ENCODE assay signal across 11 cellular contexts in the genomic region with DNA sequence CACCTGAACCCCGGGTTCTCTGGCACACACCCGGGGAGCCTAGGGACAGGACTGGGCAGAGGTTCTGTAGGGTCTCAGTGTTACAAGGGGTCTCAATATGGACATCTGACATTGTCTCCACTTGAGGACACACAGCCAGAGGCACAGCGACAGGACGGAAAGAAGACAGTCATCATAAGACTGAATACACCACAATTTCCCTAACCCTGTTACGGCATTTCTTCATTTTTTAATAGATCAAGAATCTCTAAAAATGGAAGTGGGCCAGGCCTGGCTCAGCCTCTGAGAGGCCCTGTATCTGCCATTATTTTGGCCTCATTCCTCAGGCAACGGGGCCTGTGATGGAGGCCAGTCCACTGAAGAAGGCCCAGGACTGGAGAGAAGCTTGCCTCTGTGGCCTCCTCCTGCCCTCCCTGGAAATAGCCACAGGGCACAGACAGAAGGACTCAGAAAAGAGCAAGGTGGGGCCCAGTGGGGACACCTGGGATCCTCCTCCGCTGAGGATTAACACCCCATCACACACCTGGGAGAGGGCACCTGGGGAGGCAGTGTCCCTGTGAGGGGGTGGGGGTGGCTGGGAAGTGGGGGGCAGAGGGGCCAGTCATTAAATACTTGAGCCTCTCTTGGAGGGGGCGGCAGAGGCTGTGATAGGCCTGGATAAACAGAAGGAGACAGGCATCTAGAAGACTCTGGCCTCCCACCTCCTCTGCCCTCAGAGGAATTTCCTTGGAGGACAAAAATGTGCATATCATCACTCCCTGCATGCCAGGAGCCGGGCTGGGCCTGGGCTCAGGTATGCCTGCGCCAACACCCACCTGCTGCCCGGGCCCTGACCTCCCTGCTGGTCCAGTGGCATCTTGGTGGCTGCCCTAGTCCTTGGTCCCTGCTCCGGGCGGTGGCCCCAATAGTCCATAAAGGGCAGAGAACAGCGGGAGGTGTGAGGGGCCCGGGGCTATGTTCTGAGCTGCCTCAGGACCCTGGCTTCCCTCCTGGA. TPM values are rescaled to one million over a fixed set of nuclear protein-coding genes. Genes with fewer than 3 reads are reported as not detected.
DNase-seq lines count a peak whose midpoint lies in the region; ATAC-seq and TF ChIP-seq lines count a peak whose summit lies in the region.
"Had no signal": no experiment of that assay in that cellular context is flagged by ENCODE, and none has a peak within 500 bp of the region (broad histone marks: within the 10 kb centered on the region; RNA-seq: fewer than 3 reads in every experiment).

No MANE protein-coding gene starts in this region.

- H3K27ac ChIP-seq in KOPT-K1 (ENCODE audit: low read depth, low read length, poor library complexity, severe bottlenecking) (peak overlapping the region; percentile 70), caudate nucleus (ENCODE audit: low read depth, low read length) (peak overlapping the region; percentile 76), neuronal stem cell (replicated peaks; ENCODE audit: low read length) (no peak overlapping the region)
- H3K27ac ChIP-seq: gastrocnemius medialis had no signal

- H3K4ac ChIP-seq in neuronal stem cell (ENCODE audit: low read length) = no peak overlapping the region

- H3K14ac ChIP-seq in neuronal stem cell (ENCODE audit: low read length) = no peak overlapping the region

- no peak overlapping the region for H3K9ac ChIP-seq in neuronal stem cell (ENCODE audit: low read depth, low read length, poor library complexity)

- H3K4me1 Mint-ChIP-seq in activated CD4-positive, alpha-beta T cell treated with anti-CD3 and anti-CD28 coated beads for 36 hours = peaks cover 93% of the 10 kb centered on the region

- no peaks in the 10 kb centered on the region for H3K9me3 Mint-ChIP-seq in activated CD4-positive, alpha-beta T cell treated with anti-CD3 and anti-CD28 coated beads for 36 hours (ENCODE audit: low read depth)

- no peak overlapping the region for H2BK12ac ChIP-seq in neuronal stem cell (ENCODE audit: low read length)

- H3K36me3 Mint-ChIP-seq in activated CD4-positive, alpha-beta T cell treated with anti-CD3 and anti-CD28 coated beads for 36 hours (ENCODE audit: low read depth) = peaks cover 41% of the 10 kb centered on the region

- CTCF ChIA-PET in activated CD4-positive, alpha-beta T cell treated with anti-CD3 and anti-CD28 coated beads for 36 hours (lab: Charles Lee) = interaction anchor here (0.7 to 1.6 kb wide), 6 partner anchors 9 to 261 kb away, joined by 3 to 11 read pairs (median 3); no protein-coding TSS in a partner anchor

- H2BK120ac ChIP-seq in neuronal stem cell (ENCODE audit: low read depth, low read length) = peak overlapping the region; percentile 2

- peak overlapping the region; percentile 48 for H2AFZ ChIP-seq in neuronal stem cell (ENCODE audit: low read length)

- H3K36me3 ChIP-seq in KOPT-K1 (ENCODE audit: insufficient read depth, low read length) (no peaks in the 10 kb centered on the region), neuronal stem cell (replicated peaks in 1 of 2; ENCODE audit: control insufficient read depth in 2 of 2, insufficient read depth in 2 of 2, low read length in 2 of 2) (no peaks in the 10 kb centered on the region), mucosa of descending colon (ENCODE audit: low read depth) (no peaks in the 10 kb centered on the region)
- H3K36me3 ChIP-seq: gastrocnemius medialis had no signal

- intact Hi-C loops in activated CD4-positive, alpha-beta T cell treated with anti-CD3 and anti-CD28 coated beads for 36 hours (cut with DNase I, micrococcal nuclease) = no loop called here
- intact Hi-C loops in mucosa of descending colon (cut with DNase I, micrococcal nuclease) = no loop called here

- no peak overlapping the region for H4K8ac ChIP-seq in neuronal stem cell (ENCODE audit: low read depth, low read length)

- H3K18ac ChIP-seq in neuronal stem cell (ENCODE audit: low read length) = peak overlapping the region; percentile 65

- no peak overlapping the region for H2AK5ac ChIP-seq in neuronal stem cell (ENCODE audit: low read depth, low read length)

- TF ChIP-seq CTCF in mucosa of descending colon (IDR thresholded peaks at IDR 0.05) = no peak

- H2BK15ac ChIP-seq in neuronal stem cell (ENCODE audit: low read length) = no peak overlapping the region

- DNase-seq in activated CD4-positive, alpha-beta T cell treated with anti-CD3 and anti-CD28 coated beads for 36 hours = no peak
- no peak for DNase-seq in activated CD4-positive, alpha-beta T cell treated with anti-CD3 and anti-CD28 coated beads, Interleukin-2, amount 50 U/mL, for 48 hours
- DNase-seq in caudate nucleus (lab: John Stamatoyannopoulos, UW) (peak in 1 of 61 donors; percentile 17), neuronal stem cell (ENCODE audit: low spot score) (no peak), mucosa of descending colon (no peak)
- DNase-seq: ACHN, gastrocnemius medialis, NCI-H1436 treated with DMSO at 0.1 percent for 48 hours had no signal

- no peaks in the 10 kb centered on the region for H3K27me3 Mint-ChIP-seq in activated CD4-positive, alpha-beta T cell treated with anti-CD3 and anti-CD28 coated beads for 36 hours

- H2BK5ac ChIP-seq in neuronal stem cell (ENCODE audit: low read length) = no peak overlapping the region

- no peak overlapping the region for H4K91ac ChIP-seq in neuronal stem cell (ENCODE audit: low read depth, low read length, poor library complexity)

- POLR2A ChIA-PET in activated CD4-positive, alpha-beta T cell treated with anti-CD3 and anti-CD28 coated beads for 36 hours (lab: Charles Lee) = interaction anchor here (0.6 to 1.3 kb wide), 2 partner anchors 180 to 203 kb away, joined by 3 read pairs; no protein-coding TSS in a partner anchor

- H3K27me3 ChIP-seq in neuronal stem cell (ENCODE audit: control insufficient read depth in 3 of 3, insufficient read depth in 3 of 3, low read depth in 1 of 3, low read length in 3 of 3) = peaks cover 0 to 17% (median 0%) of the 10 kb centered on the region in 3 experiments
- H3K27me3 ChIP-seq: gastrocnemius medialis had no signal

- WGBS in neuronal stem cell (ENCODE audit: extremely low coverage in 2 of 2, insufficient read length in 2 of 2, insufficient replicate concordance in 1 of 2), 2 donors = no CpG with 5 or more reads among the region's 15 CpGs

- H3K79me1 ChIP-seq in neuronal stem cell (ENCODE audit: low read depth, low read length) = no peaks in the 10 kb centered on the region

- H3K4me1 ChIP-seq in neuronal stem cell (ENCODE audit: control insufficient read depth in 2 of 2, insufficient read depth in 1 of 2, low read depth in 1 of 2, low read length in 2 of 2) = peaks cover 8 to 14% of the 10 kb centered on the region in 2 donors
- H3K4me1 ChIP-seq in mucosa of descending colon (ENCODE audit: low read depth) = peaks cover 3% of the 10 kb centered on the region
- H3K4me1 ChIP-seq: gastrocnemius medialis had no signal

- H3K27ac Mint-ChIP-seq in activated CD4-positive, alpha-beta T cell treated with anti-CD3 and anti-CD28 coated beads for 36 hours = peak overlapping the region; percentile 84

- no peak overlapping the region for H3K4me2 ChIP-seq in neuronal stem cell (ENCODE audit: insufficient read depth, low read length, poor library complexity, severe bottlenecking)

- H3K4me3 ChIP-seq in neuronal stem cell (ENCODE audit: low read length in 2 of 2) = no peak overlapping the region
- no peak overlapping the region for H3K4me3 ChIP-seq in mucosa of descending colon
- H3K4me3 ChIP-seq: gastrocnemius medialis had no signal

- H3K9me3 ChIP-seq in KOPT-K1 (ENCODE audit: insufficient read depth, low read length, poor library complexity, severe bottlenecking) = no peaks in the 10 kb centered on the region
- H3K9me3 ChIP-seq in neuronal stem cell (replicated peaks in 1 of 2; ENCODE audit: control insufficient read depth in 2 of 2, insufficient read depth in 1 of 2, low read depth in 1 of 2, low read length in 2 of 2) = no peaks in the 10 kb centered on the region
- no peaks in the 10 kb centered on the region for H3K9me3 ChIP-seq in mucosa of descending colon
- H3K9me3 ChIP-seq: gastrocnemius medialis had no signal

- H3K23ac ChIP-seq in neuronal stem cell (ENCODE audit: low read depth, low read length, poor library complexity) = no peak overlapping the region

- ATAC-seq in activated CD4-positive, alpha-beta T cell treated with anti-CD3 and anti-CD28 coated beads for 36 hours = no peak
- no peak for ATAC-seq in HG02970 (IDR thresholded peaks at IDR 0.05; ENCODE audit: low FRiP score, unreplicated experiment)
- no peak for ATAC-seq in HG03469 (IDR thresholded peaks at IDR 0.05; ENCODE audit: unreplicated experiment)
- no peak for ATAC-seq in mucosa of descending colon
- ATAC-seq: gastrocnemius medialis had no signal

- H3K4me3 Mint-ChIP-seq in activated CD4-positive, alpha-beta T cell treated with anti-CD3 and anti-CD28 coated beads for 36 hours = peak overlapping the region; percentile 38

RNA-seq across cellular contexts. Expression of gene SPOCK2, which starts 8.0 kb away (rescaled TPM):
- total RNA-seq in activated CD4-positive, alpha-beta T cell treated with anti-CD3 and anti-CD28 coated beads for 36 hours = 100 to 1,000 TPM; 158 to 165 TPM
- 1.0 TPM for polyA plus RNA-seq in neuronal stem cell (2013, experiment 1 of 2)
- polyA plus RNA-seq in neuronal stem cell (2013, experiment 2 of 2) = 1.0 TPM
- total RNA-seq in mucosa of descending colon = 10 to 100 TPM in 1 of 3 donors, 1 to 10 TPM in 2; 3.1 to 12.3 (median 7.4) TPM

Comparison
In these comparisons a context has a peak if more than half of its experiments do, and no peak if none do; other contexts are left out.
1. RNA of gene SPOCK2, which starts 8.0 kb away (total RNA-seq): 158 to 165 TPM in activated CD4-positive, alpha-beta T cell treated with anti-CD3 and anti-CD28 coated beads for 36 hours; 3.1 to 12.3 TPM in mucosa of descending colon; every median in the first group is over 10 times any median in the second.